In genomic region chr2:188293601-188294482, GRCh38 we compare ENCODE assay signal across 8 cellular contexts. TPM values are rescaled to one million over a fixed set of nuclear protein-coding genes. Genes with fewer than 3 reads are reported as not detected.
DNase-seq lines count a peak whose midpoint lies in the region; ATAC-seq and TF ChIP-seq lines count a peak whose summit lies in the region.

No MANE protein-coding gene starts in this region.

- H3K4me1 ChIP-seq in stomach = peaks cover 0 to 43% (median 20%) of the 10 kb centered on the region in 4 donors

- no peak for TF ChIP-seq EP300 in stomach (IDR thresholded peaks at IDR 0.05)

- intact Hi-C loops in stomach (cut with DNase I; ENCODE audit: low total_unique reads) = no loop called here

- no peak for ATAC-seq in GM19397 (IDR thresholded peaks at IDR 0.05; ENCODE audit: unreplicated experiment)

- H3K36me3 ChIP-seq in brain microvascular endothelial cell (replicated peaks) = no peaks in the 10 kb centered on the region
- H3K36me3 ChIP-seq in stomach = no peaks in the 10 kb centered on the region

- DNase-seq in Ammon's horn (ENCODE audit: low spot score) = peak; percentile 49
- peak; percentile 25 for DNase-seq in NCI-H146 treated with DMSO at 0.1 percent for 48 hours (lab: John Stamatoyannopoulos, UW; ENCODE audit: unreplicated experiment)
- DNase-seq in brain microvascular endothelial cell = peak; percentile 68
- peak; percentile 53 for DNase-seq in iris pigment epithelial cell (ENCODE audit: low read depth)
- DNase-seq in stomach = peak; percentile 81
- no peak for DNase-seq in T-helper 2 cell
- no peak for DNase-seq in activated CD4-positive, alpha-beta T cell treated with anti-CD3 and anti-CD28 coated beads for 48 hours

- H3K27me3 ChIP-seq in brain microvascular endothelial cell (replicated peaks) = no peaks in the 10 kb centered on the region
- H3K27me3 ChIP-seq in stomach = peaks cover 0 to 8% (median 0%) of the 10 kb centered on the region in 3 donors

- TF ChIP-seq CTCF in brain microvascular endothelial cell (IDR thresholded peaks at IDR 0.05; ENCODE audit: low read depth, low read length, missing control alignments) (no peak), stomach (IDR thresholded peaks at IDR 0.05) (no peak)

- in situ Hi-C loops in brain microvascular endothelial cell (cut with HindIII; ENCODE audit: low pct_ligation_motif_present, low sequenced_read_pairs) = no loop called here

- TF ChIP-seq POLR2A in stomach (IDR thresholded peaks at IDR 0.05) = no peak

- H3K9me3 ChIP-seq in stomach = peaks cover 0 to 3% (median 0%) of the 10 kb centered on the region in 4 donors

- WGBS in stomach, 5 donors = 6 to 22% (median 14%) methylated on average over 10 of the region's 10 CpGs

- H3K27ac ChIP-seq in brain microvascular endothelial cell (peak overlapping the region; percentile 7), stomach (peak overlapping the region; percentile 94 to 100 (median 97))

- peak overlapping the region; percentile 86 for H3K4me3 ChIP-seq in brain microvascular endothelial cell (ENCODE audit: low read depth, low read length)
- peak overlapping the region; percentile 55 to 74 (median 67) for H3K4me3 ChIP-seq in stomach

RNA-seq across cellular contexts. Expression of gene GULP1, which starts 2.2 kb away (rescaled TPM):
- 100 to 1,000 TPM in 2 of 5 donors, 10 to 100 TPM in 2, 1 to 10 TPM in 1; 4.9 to 179 (median 56.7) TPM for total RNA-seq in stomach
- polyA plus RNA-seq in stomach = 10 to 100 TPM in 2 of 3 donors, 1 to 10 TPM in 1; 8.2 to 36.5 (median 25.3) TPM

Comparison
In these comparisons a context has a peak if more than half of its experiments do, and no peak if none do; other contexts are left out.
1. DNase-seq: peak in Ammon's horn (single experiment), NCI-H146 treated with DMSO at 0.1 percent for 48 hours (single experiment), brain microvascular endothelial cell (single experiment), iris pigment epithelial cell (single experiment) and stomach (single experiment); none in T-helper 2 cell (0 of 5) and activated CD4-positive, alpha-beta T cell treated with anti-CD3 and anti-CD28 coated beads for 48 hours (single experiment).